ENCODE assay signal across 1 cellular context in genomic region chr9:134413112-134413715, GRCh38.
TF ChIP-seq lines count a peak whose summit lies in the region.

No MANE protein-coding gene starts in this region.

TF ChIP-seq in GM23338, 12 proteins besides CTCF, POLR2A, EP300 and RAD21 (continued from another document):
- TF ChIP-seq, protein P1, sequence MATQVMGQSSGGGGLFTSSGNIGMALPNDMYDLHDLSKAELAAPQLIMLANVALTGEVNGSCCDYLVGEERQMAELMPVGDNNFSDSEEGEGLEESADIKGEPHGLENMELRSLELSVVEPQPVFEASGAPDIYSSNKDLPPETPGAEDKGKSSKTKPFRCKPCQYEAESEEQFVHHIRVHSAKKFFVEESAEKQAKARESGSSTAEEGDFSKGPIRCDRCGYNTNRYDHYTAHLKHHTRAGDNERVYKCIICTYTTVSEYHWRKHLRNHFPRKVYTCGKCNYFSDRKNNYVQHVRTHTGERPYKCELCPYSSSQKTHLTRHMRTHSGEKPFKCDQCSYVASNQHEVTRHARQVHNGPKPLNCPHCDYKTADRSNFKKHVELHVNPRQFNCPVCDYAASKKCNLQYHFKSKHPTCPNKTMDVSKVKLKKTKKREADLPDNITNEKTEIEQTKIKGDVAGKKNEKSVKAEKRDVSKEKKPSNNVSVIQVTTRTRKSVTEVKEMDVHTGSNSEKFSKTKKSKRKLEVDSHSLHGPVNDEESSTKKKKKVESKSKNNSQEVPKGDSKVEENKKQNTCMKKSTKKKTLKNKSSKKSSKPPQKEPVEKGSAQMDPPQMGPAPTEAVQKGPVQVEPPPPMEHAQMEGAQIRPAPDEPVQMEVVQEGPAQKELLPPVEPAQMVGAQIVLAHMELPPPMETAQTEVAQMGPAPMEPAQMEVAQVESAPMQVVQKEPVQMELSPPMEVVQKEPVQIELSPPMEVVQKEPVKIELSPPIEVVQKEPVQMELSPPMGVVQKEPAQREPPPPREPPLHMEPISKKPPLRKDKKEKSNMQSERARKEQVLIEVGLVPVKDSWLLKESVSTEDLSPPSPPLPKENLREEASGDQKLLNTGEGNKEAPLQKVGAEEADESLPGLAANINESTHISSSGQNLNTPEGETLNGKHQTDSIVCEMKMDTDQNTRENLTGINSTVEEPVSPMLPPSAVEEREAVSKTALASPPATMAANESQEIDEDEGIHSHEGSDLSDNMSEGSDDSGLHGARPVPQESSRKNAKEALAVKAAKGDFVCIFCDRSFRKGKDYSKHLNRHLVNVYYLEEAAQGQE (IDR thresholded peaks at IDR 0.05; ENCODE audit: unreplicated experiment) = no peak
- TF ChIP-seq EZH2 (IDR thresholded peaks at IDR 0.05; ENCODE audit: low read depth, unreplicated experiment) = no peak
- no peak for TF ChIP-seq STAT1 (IDR thresholded peaks at IDR 0.05; ENCODE audit: unreplicated experiment)
- no peak for TF ChIP-seq EZH2phosphoT487 (IDR thresholded peaks at IDR 0.05; ENCODE audit: unreplicated experiment)
- TF ChIP-seq, protein P2, sequence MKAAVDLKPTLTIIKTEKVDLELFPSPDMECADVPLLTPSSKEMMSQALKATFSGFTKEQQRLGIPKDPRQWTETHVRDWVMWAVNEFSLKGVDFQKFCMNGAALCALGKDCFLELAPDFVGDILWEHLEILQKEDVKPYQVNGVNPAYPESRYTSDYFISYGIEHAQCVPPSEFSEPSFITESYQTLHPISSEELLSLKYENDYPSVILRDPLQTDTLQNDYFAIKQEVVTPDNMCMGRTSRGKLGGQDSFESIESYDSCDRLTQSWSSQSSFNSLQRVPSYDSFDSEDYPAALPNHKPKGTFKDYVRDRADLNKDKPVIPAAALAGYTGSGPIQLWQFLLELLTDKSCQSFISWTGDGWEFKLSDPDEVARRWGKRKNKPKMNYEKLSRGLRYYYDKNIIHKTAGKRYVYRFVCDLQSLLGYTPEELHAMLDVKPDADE (IDR thresholded peaks at IDR 0.05) = no peak
- no peak for TF ChIP-seq NANOG (IDR thresholded peaks at IDR 0.05; ENCODE audit: borderline replicate concordance)
